Comparison of ENCODE assay signal across 8 cellular contexts in the genomic region with DNA sequence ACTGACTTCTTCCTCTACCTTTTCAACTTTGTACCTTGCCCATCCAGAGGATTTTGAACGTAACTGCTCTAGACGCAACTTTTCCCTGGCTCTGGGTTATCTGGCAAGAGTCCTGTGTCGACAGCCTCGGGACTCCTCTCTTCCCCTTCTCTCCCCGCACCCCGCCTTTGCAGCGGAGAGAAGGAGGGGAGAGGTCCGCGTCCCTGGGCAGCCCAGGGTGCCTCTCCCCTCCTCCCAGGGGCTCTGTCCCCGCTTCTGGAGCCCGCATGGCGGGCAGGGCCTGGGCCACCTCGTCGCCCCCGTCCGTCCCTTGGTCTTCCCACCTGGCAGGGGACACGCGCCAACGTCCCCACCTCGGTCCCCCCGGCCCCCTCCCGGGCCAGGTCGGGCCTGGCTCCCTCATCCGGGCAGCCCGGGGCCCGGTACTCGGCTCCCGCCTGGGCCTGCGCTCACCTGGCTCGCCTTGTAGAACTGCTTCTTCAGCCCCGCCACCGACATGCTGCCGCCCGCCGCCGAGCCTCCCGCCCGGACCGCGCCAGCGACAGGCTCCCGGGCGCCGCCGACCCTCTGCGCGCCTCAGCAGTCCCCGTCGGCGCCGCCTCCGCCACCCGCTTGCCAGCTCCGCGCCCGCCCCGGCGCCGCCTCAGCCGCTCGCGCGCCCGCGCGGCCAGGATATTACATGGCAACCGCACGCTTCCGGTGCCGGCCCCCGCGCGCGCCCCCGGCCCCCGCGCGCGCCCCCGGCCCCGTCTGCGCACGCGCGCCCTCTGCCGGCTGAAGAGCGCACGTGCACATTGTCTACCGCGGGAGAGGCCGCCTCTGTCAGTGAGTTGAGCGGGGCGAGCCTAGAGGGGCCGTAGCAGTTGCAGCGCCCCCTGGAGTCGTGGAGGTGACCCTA. TPM values are rescaled to one million over a fixed set of nuclear protein-coding genes. Genes with fewer than 3 reads are reported as not detected.
DNase-seq lines count a peak whose midpoint lies in the region; ATAC-seq and TF ChIP-seq lines count a peak whose summit lies in the region.

Gene SH3GL1 (minus strand): TSS at position 677 of the 898 bp plus-strand sequence. CDS start 179 bp downstream, at position 498.

- TF ChIP-seq CTCF in DND-41 (IDR thresholded peaks at IDR 0.05; ENCODE audit: borderline replicate concordance, extremely low read depth, low read length, poor library complexity, severe bottlenecking): peak; percentile 95
- TF ChIP-seq CTCF in Panc1 (IDR thresholded peaks at IDR 0.05): peak; percentile 99

- peaks cover 50% of the 10 kb centered on the region for H4K20me1 ChIP-seq in DND-41 (ENCODE audit: insufficient read depth, low read length)

- intact Hi-C loops in Panc1 (cut with micrococcal nuclease; ENCODE audit: unreplicated experiment): loop anchor here (5.0 kb wide), 1 partner anchor 33 kb away; no protein-coding TSS in a partner anchor
- intact Hi-C loops in naive thymus-derived CD4-positive, alpha-beta T cell (cut with micrococcal nuclease): loop anchor here (1.0 to 5.0 kb wide), 17 partner anchors 20 to 1502 kb away; partner anchors contain the start of genes MPND (in 2 of the 2), ANKRD24 (in 1 of the 2), CACTIN (in 1 of the 2) and EEF2 (in 1 of the 2)

- peaks cover 79% of the 10 kb centered on the region for H3K4me1 Mint-ChIP-seq in activated T-cell treated with anti-CD3 and anti-CD28 coated beads, Interleukin-2, amount 50 U/mL, for 72 hours (ENCODE audit: low read depth)
- peaks cover 23 to 77% (median 62%) of the 10 kb centered on the region in 7 donors for H3K4me1 Mint-ChIP-seq in naive thymus-derived CD4-positive, alpha-beta T cell
- H3K4me1 Mint-ChIP-seq in stimulated activated naive B cell treated with anti-CD40 and anti-IgM and Interleukin-4, amounts not matched to agents 10 μg/mL and 1 μg/mL and 100 μg/mL, for 72 hours: peaks cover 38 to 71% of the 10 kb centered on the region in 2 donors

- peak; percentile 88 for DNase-seq in DND-41
- peak; percentile 45 for DNase-seq in Panc1 (ENCODE audit: low read depth, low spot score)
- DNase-seq in activated T-cell treated with anti-CD3 and anti-CD28 coated beads, Interleukin-2, amount 50 U/mL, for 72 hours: peak; percentile 91 to 94
- peak; percentile 85 for DNase-seq in fibroblast of gingiva (ENCODE audit: low read depth)
- DNase-seq in naive thymus-derived CD4-positive, alpha-beta T cell: peak; percentile 87 to 98 (median 92)
- DNase-seq in stimulated activated naive B cell treated with anti-CD40 and anti-IgM and Interleukin-4, amounts not matched to agents 10 μg/mL and 1 μg/mL and 100 μg/mL, for 72 hours: peak; percentile 81

- in situ Hi-C loops in Panc1 (cut with HindIII; ENCODE audit: low pct_unique_long_range_greater_than_20kb, low sequenced_read_pairs): no loop called here

- H3K27ac ChIP-seq in DND-41 (ENCODE audit: low read length) (peak within 1 kb of the TSS; percentile 47), KOPT-K1 (ENCODE audit: low read depth, low read length, poor library complexity, severe bottlenecking) (peak within 1 kb of the TSS; percentile 89), Panc1 (ENCODE audit: low read length) (peak within 1 kb of the TSS; percentile 89)
- peak within 1 kb of the TSS; percentile 97 for H3K27ac ChIP-seq in naive thymus-derived CD4-positive, alpha-beta T cell (ENCODE audit: low read depth, low read length)

- CTCF ChIA-PET in Panc1 (lab: Charles Lee): interaction anchor here (0.6 to 0.7 kb wide), 5 partner anchors 8 to 156 kb away, joined by 3 to 6 read pairs (median 3); no protein-coding TSS in a partner anchor
- CTCF ChIA-PET in naive thymus-derived CD4-positive, alpha-beta T cell (lab: Charles Lee): interaction anchor here (0.6 to 0.9 kb wide), 5 partner anchors 24 to 151 kb away, joined by 3 to 5 read pairs (median 3); partner anchors contain the start of gene MPND

- H3K9ac ChIP-seq in DND-41 (ENCODE audit: low read depth, low read length): peak within 1 kb of the TSS; percentile 92

- H3K79me2 ChIP-seq in DND-41 (ENCODE audit: insufficient read depth, low read length): peaks cover 80% of the 10 kb centered on the region

- H3K27me3 Mint-ChIP-seq in activated T-cell treated with anti-CD3 and anti-CD28 coated beads, Interleukin-2, amount 50 U/mL, for 72 hours (ENCODE audit: low read depth): no peaks in the 10 kb centered on the region
- no peaks in the 10 kb centered on the region for H3K27me3 Mint-ChIP-seq in naive thymus-derived CD4-positive, alpha-beta T cell
- H3K27me3 Mint-ChIP-seq in stimulated activated naive B cell treated with anti-CD40 and anti-IgM and Interleukin-4, amounts not matched to agents 10 μg/mL and 1 μg/mL and 100 μg/mL, for 72 hours: no peaks in the 10 kb centered on the region

- peak within 1 kb of the TSS; percentile 88 for H3K4me2 ChIP-seq in DND-41 (ENCODE audit: insufficient read depth, low read length)

- peak; percentile 60 for ATAC-seq in DND-41 (ENCODE audit: insufficient read depth, low read depth)
- ATAC-seq in GM21786 (IDR thresholded peaks at IDR 0.05; ENCODE audit: unreplicated experiment): peak; percentile 48
- ATAC-seq in Panc1: peak; percentile 85
- peak; percentile 72 to 74 for ATAC-seq in activated T-cell treated with anti-CD3 and anti-CD28 coated beads, Interleukin-2, amount 50 U/mL, for 72 hours (replicated peaks in 1 of 2)
- peak; percentile 87 for ATAC-seq in naive thymus-derived CD4-positive, alpha-beta T cell
- peak; percentile 75 to 77 for ATAC-seq in stimulated activated naive B cell treated with anti-CD40 and anti-IgM and Interleukin-4, amounts not matched to agents 10 μg/mL and 1 μg/mL and 100 μg/mL, for 72 hours (replicated peaks)

- no TSS peak for BruUV-seq in Panc1 (replicated peaks; lab: Mats Ljungman, UMichigan)

- peak within 1 kb of the TSS; percentile 47 to 64; a peak in 3 of 4 replicates for H3K4me3 ChIP-seq in DND-41 (ENCODE audit: low read depth in 1 of 2, low read length in 2 of 2)
- peak within 1 kb of the TSS; percentile 80 to 92 for H3K4me3 ChIP-seq in Panc1 (ENCODE audit: low read depth in 2 of 2, low read length in 2 of 2)
- H3K4me3 ChIP-seq in naive thymus-derived CD4-positive, alpha-beta T cell (ENCODE audit: low read length): peak within 1 kb of the TSS; percentile 87

- H3K27me3 ChIP-seq in DND-41 (ENCODE audit: insufficient read depth, low read length, poor library complexity): no peaks in the 10 kb centered on the region
- H3K27me3 ChIP-seq in Panc1 (ENCODE audit: control insufficient read depth, insufficient read depth, low read length): no peaks in the 10 kb centered on the region
- H3K27me3 ChIP-seq in naive thymus-derived CD4-positive, alpha-beta T cell (ENCODE audit: control insufficient read depth in 2 of 2, insufficient read depth in 2 of 2, low read length in 2 of 2): no peaks in the 10 kb centered on the region

- H3K27ac Mint-ChIP-seq in activated T-cell treated with anti-CD3 and anti-CD28 coated beads, Interleukin-2, amount 50 U/mL, for 72 hours: peak within 1 kb of the TSS; percentile 93
- peak within 1 kb of the TSS; percentile 87 to 100 (median 99) for H3K27ac Mint-ChIP-seq in naive thymus-derived CD4-positive, alpha-beta T cell
- H3K27ac Mint-ChIP-seq in stimulated activated naive B cell treated with anti-CD40 and anti-IgM and Interleukin-4, amounts not matched to agents 10 μg/mL and 1 μg/mL and 100 μg/mL, for 72 hours: peak within 1 kb of the TSS; percentile 92

- H3K36me3 Mint-ChIP-seq in activated T-cell treated with anti-CD3 and anti-CD28 coated beads, Interleukin-2, amount 50 U/mL, for 72 hours (ENCODE audit: insufficient read depth in 2 of 2): peaks cover 11 to 12% of the 10 kb centered on the region in 2 donors
- H3K36me3 Mint-ChIP-seq in naive thymus-derived CD4-positive, alpha-beta T cell: peaks cover 0 to 14% (median 5%) of the 10 kb centered on the region in 5 donors
- H3K36me3 Mint-ChIP-seq in stimulated activated naive B cell treated with anti-CD40 and anti-IgM and Interleukin-4, amounts not matched to agents 10 μg/mL and 1 μg/mL and 100 μg/mL, for 72 hours: peaks cover 15 to 29% of the 10 kb centered on the region in 2 donors

- H2AFZ ChIP-seq in DND-41 (ENCODE audit: low read depth, low read length): peak within 1 kb of the TSS; percentile 72

- POLR2A ChIA-PET in Panc1 (lab: Charles Lee): no interaction called here
- POLR2A ChIA-PET in naive thymus-derived CD4-positive, alpha-beta T cell (lab: Charles Lee): interaction anchor here (0.6 to 3.3 kb wide), 9 partner anchors 20 to 415 kb away, joined by 3 to 29 read pairs (median 3); partner anchors contain the start of genes EEF2 and MPND

- H3K4me3 Mint-ChIP-seq in activated T-cell treated with anti-CD3 and anti-CD28 coated beads, Interleukin-2, amount 50 U/mL, for 72 hours: peak within 1 kb of the TSS; percentile 87 to 96
- H3K4me3 Mint-ChIP-seq in naive thymus-derived CD4-positive, alpha-beta T cell: peak within 1 kb of the TSS; percentile 80 to 99 (median 92)
- peak within 1 kb of the TSS; percentile 92 to 93 for H3K4me3 Mint-ChIP-seq in stimulated activated naive B cell treated with anti-CD40 and anti-IgM and Interleukin-4, amounts not matched to agents 10 μg/mL and 1 μg/mL and 100 μg/mL, for 72 hours

- H3K36me3 ChIP-seq in DND-41 (ENCODE audit: insufficient read depth, low read length) (peaks cover 47% of the 10 kb centered on the region), KOPT-K1 (ENCODE audit: insufficient read depth, low read length) (peaks cover 38% of the 10 kb centered on the region), Panc1 (ENCODE audit: control insufficient read depth, insufficient read depth, low read length) (peaks cover 2% of the 10 kb centered on the region; the same call in 1 of the 2 replicates)
- peaks cover 0 to 14% (median 0%) of the 10 kb centered on the region in 3 experiments for H3K36me3 ChIP-seq in naive thymus-derived CD4-positive, alpha-beta T cell (ENCODE audit: control insufficient read depth in 2 of 3, insufficient read depth in 3 of 3, low read length in 3 of 3)

- H3K4me1 ChIP-seq in DND-41 (ENCODE audit: insufficient read depth, low read length) (peaks cover 64% of the 10 kb centered on the region), Panc1 (ENCODE audit: control insufficient read depth, insufficient read depth, low read length) (peaks cover 10% of the 10 kb centered on the region)
- H3K4me1 ChIP-seq in naive thymus-derived CD4-positive, alpha-beta T cell (ENCODE audit: control insufficient read depth in 2 of 2, insufficient read depth in 2 of 2, low read length in 2 of 2): peaks cover 31 to 38% of the 10 kb centered on the region in 2 donors

- H3K9me3 ChIP-seq in DND-41 (ENCODE audit: insufficient read depth, low read length, severe bottlenecking) (no peaks in the 10 kb centered on the region), KOPT-K1 (ENCODE audit: insufficient read depth, low read length, poor library complexity, severe bottlenecking) (no peaks in the 10 kb centered on the region), Panc1 (ENCODE audit: control insufficient read depth, insufficient read depth, low read depth, low read length) (no peaks in the 10 kb centered on the region)
- no peaks in the 10 kb centered on the region for H3K9me3 ChIP-seq in naive thymus-derived CD4-positive, alpha-beta T cell (ENCODE audit: control insufficient read depth in 2 of 3, low read length in 3 of 3)

- H3K9me3 Mint-ChIP-seq in activated T-cell treated with anti-CD3 and anti-CD28 coated beads, Interleukin-2, amount 50 U/mL, for 72 hours: peaks cover 0 to 1% of the 10 kb centered on the region in 2 donors
- peaks cover 0 to 1% (median 0%) of the 10 kb centered on the region in 11 donors for H3K9me3 Mint-ChIP-seq in naive thymus-derived CD4-positive, alpha-beta T cell
- H3K9me3 Mint-ChIP-seq in stimulated activated naive B cell treated with anti-CD40 and anti-IgM and Interleukin-4, amounts not matched to agents 10 μg/mL and 1 μg/mL and 100 μg/mL, for 72 hours: peaks cover 0 to 2% of the 10 kb centered on the region in 2 donors

RNA-seq across cellular contexts. Expression of gene SH3GL1, which starts in this region (rescaled TPM):
- 57.1 TPM for total RNA-seq in Panc1 (2021; ENCODE audit: unreplicated experiment)
- 72.4 TPM for polyA plus RNA-seq in Panc1 (2012; ENCODE audit: insufficient read length)
- total RNA-seq in activated T-cell treated with anti-CD3 and anti-CD28 coated beads, Interleukin-2, amount 50 U/mL, for 72 hours: 10 to 100 TPM; 40.6 TPM
- total RNA-seq in naive thymus-derived CD4-positive, alpha-beta T cell: 10 to 100 TPM; 37.1 to 77.0 (median 38.6) TPM
- 10 to 100 TPM; 11.9 to 22.8 TPM for polyA plus RNA-seq in naive thymus-derived CD4-positive, alpha-beta T cell

Comparison
In these comparisons a context has a peak if more than half of its experiments do, and no peak if none do; other contexts are left out.
1. Peak in every context shown above with its lines: DNase-seq, ATAC-seq, H3K4me3 ChIP-seq and H3K27ac ChIP-seq.
2. H3K27ac ChIP-seq: peak in every context shown above with its lines; median percentile 97 in naive thymus-derived CD4-positive, alpha-beta T cell; 89 in KOPT-K1; 89 in Panc1; 47 in DND-41.